ENCODE assay signal across 18 cellular contexts in genomic region chrX:97065973-97066372, GRCh38.
"Had no signal": no experiment of that assay in that cellular context is flagged by ENCODE, and none has a peak within 500 bp of the region (broad histone marks: within the 10 kb centered on the region; RNA-seq: fewer than 3 reads in every experiment).

No MANE protein-coding gene starts in this region.

- DNase-seq: activated CD4-positive, alpha-beta T cell treated with anti-CD3 and anti-CD28 coated beads, Interleukin-2, amount 10 ng/mL, durations not matched to agents 7 days and 5 days; activated CD4-positive, CD25-positive, alpha-beta regulatory T cell; activated CD8-positive, alpha-beta memory T cell treated with anti-CD3 and anti-CD28 coated beads for 24 hours; activated naive CD4-positive, alpha-beta T cell treated with Interleukin-2 at 50 U/mL for 16 hours; central memory CD4-positive, alpha-beta T cell; effector memory CD8-positive, alpha-beta T cell; left ventricle myocardium superior; mesendoderm; natural killer cell; nucleus accumbens; upper lobe of left lung had no signal

- H3K9me3 Mint-ChIP-seq: activated CD4-positive, alpha-beta T cell treated with anti-CD3 and anti-CD28 coated beads, Interleukin-2, amount 10 ng/mL, durations not matched to agents 7 days and 5 days; activated T-helper 1 cell treated with anti-CD3 and anti-CD28 coated beads, Interleukin-12 subunit alpha, Interleukin-12 subunit beta, Interleukin-2, Interleukin-4 antibody, amounts not matched to agents 30 ng/mL and 10 ng/mL and 1 ng/mL, durations not matched to agents 14 hours and 24 hours and 36 hours; effector memory CD8-positive, alpha-beta T cell; natural killer cell had no signal

- H3K9me3 ChIP-seq: SJSA1, suprapubic skin, upper lobe of left lung had no signal

- H3K27ac Mint-ChIP-seq: activated CD4-positive, alpha-beta T cell treated with anti-CD3 and anti-CD28 coated beads, Interleukin-2, amount 10 ng/mL, durations not matched to agents 7 days and 5 days; activated T-helper 1 cell treated with anti-CD3 and anti-CD28 coated beads, Interleukin-12 subunit alpha, Interleukin-12 subunit beta, Interleukin-2, Interleukin-4 antibody, amounts not matched to agents 30 ng/mL and 10 ng/mL and 1 ng/mL, durations not matched to agents 14 hours and 24 hours and 36 hours; effector memory CD8-positive, alpha-beta T cell; natural killer cell; stimulated activated naive CD8-positive, alpha-beta T cell treated with anti-CD3 and anti-CD28 coated beads, Interleukin-15, Interleukin-2, amounts not matched to agents 100 ng/mL and 50 ng/mL, for 24 hours had no signal

- H3K36me3 Mint-ChIP-seq: natural killer cell had no signal

- H3K4me1 ChIP-seq: SJSA1, suprapubic skin, upper lobe of left lung had no signal

- H3K4me3 ChIP-seq: hepatocyte, SJSA1, smooth muscle cell, suprapubic skin, upper lobe of left lung had no signal

- H3K4me1 Mint-ChIP-seq: natural killer cell had no signal

- H3K27me3 Mint-ChIP-seq: activated CD4-positive, alpha-beta T cell treated with anti-CD3 and anti-CD28 coated beads, Interleukin-2, amount 10 ng/mL, durations not matched to agents 7 days and 5 days; effector memory CD8-positive, alpha-beta T cell; stimulated activated naive CD8-positive, alpha-beta T cell treated with anti-CD3 and anti-CD28 coated beads, Interleukin-15, Interleukin-2, amounts not matched to agents 100 ng/mL and 50 ng/mL, for 24 hours had no signal

- ATAC-seq: effector memory CD8-positive, alpha-beta T cell; left ventricle myocardium superior; natural killer cell had no signal

- H3K27ac ChIP-seq: epithelial cell of prostate, hepatocyte, SJSA1, suprapubic skin, upper lobe of left lung had no signal

- H3K36me3 ChIP-seq: SJSA1, suprapubic skin, upper lobe of left lung had no signal

- H3K4me3 Mint-ChIP-seq: activated CD4-positive, alpha-beta T cell treated with anti-CD3 and anti-CD28 coated beads, Interleukin-2, amount 10 ng/mL, durations not matched to agents 7 days and 5 days; activated T-helper 1 cell treated with anti-CD3 and anti-CD28 coated beads, Interleukin-12 subunit alpha, Interleukin-12 subunit beta, Interleukin-2, Interleukin-4 antibody, amounts not matched to agents 30 ng/mL and 10 ng/mL and 1 ng/mL, durations not matched to agents 14 hours and 24 hours and 36 hours; effector memory CD8-positive, alpha-beta T cell; natural killer cell; stimulated activated naive CD8-positive, alpha-beta T cell treated with anti-CD3 and anti-CD28 coated beads, Interleukin-15, Interleukin-2, amounts not matched to agents 100 ng/mL and 50 ng/mL, for 24 hours had no signal

- H3K27me3 ChIP-seq: hepatocyte, SJSA1, suprapubic skin, upper lobe of left lung had no signal
